In the genomic region with DNA sequence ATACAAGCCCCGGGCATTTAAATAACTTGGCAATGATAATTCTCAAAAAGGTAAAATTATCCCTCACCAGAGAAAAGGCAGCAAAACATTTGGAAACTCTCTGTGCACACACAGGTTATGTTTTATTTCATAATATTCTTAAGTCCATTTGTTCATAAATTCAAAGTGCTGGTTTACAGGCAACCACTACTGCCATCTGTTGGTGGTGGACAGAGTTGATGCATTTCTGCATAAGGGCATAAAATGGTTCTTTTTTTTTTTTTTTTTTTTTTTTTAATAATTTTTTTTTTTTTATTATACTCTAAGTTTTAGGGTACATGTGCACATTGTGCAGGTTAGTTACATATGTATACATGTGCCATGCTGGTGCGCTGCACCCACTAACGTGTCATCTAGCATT, we compare ENCODE assay signal across 10 cellular contexts. TPM values are rescaled to one million over a fixed set of nuclear protein-coding genes. Genes with fewer than 3 reads are reported as not detected.
DNase-seq lines count a peak whose midpoint lies in the region; ATAC-seq and TF ChIP-seq lines count a peak whose summit lies in the region.
"Had no signal": no experiment of that assay in that cellular context is flagged by ENCODE, and none has a peak within 500 bp of the region (broad histone marks: within the 10 kb centered on the region; RNA-seq: fewer than 3 reads in every experiment).

No MANE protein-coding gene starts in this region.

- TF ChIP-seq CTCF in DND-41 (IDR thresholded peaks at IDR 0.05; ENCODE audit: borderline replicate concordance, extremely low read depth, low read length, poor library complexity, severe bottlenecking) (peak; percentile 53), fibroblast of mammary gland (conservative IDR thresholded peaks at IDR 0.05; ENCODE audit: control insufficient read depth, insufficient read depth, low read depth, low read length) (peak; percentile 80)

- no peak overlapping the region for H3K9ac ChIP-seq in DND-41 (ENCODE audit: low read depth, low read length)

- no peaks in the 10 kb centered on the region for H3K27me3 ChIP-seq in DND-41 (ENCODE audit: insufficient read depth, low read length, poor library complexity)
- H3K27me3 ChIP-seq: pancreas, SJSA1 had no signal

- H3K36me3 ChIP-seq in DND-41 (ENCODE audit: insufficient read depth, low read length), result no peaks in the 10 kb centered on the region
- H3K36me3 ChIP-seq: pancreas, SJSA1 had no signal

- H3K79me2 ChIP-seq in DND-41 (ENCODE audit: insufficient read depth, low read length), result no peaks in the 10 kb centered on the region

- H4K20me1 ChIP-seq in DND-41 (ENCODE audit: insufficient read depth, low read length), result no peaks in the 10 kb centered on the region

- H2AFZ ChIP-seq in DND-41 (ENCODE audit: low read depth, low read length), result no peak overlapping the region

- no peak overlapping the region for H3K4me2 ChIP-seq in DND-41 (ENCODE audit: insufficient read depth, low read length)

- DNase-seq in DND-41 (peak; percentile 42), HT-29 (ENCODE audit: low spot score) (peak; percentile 25), fibroblast of mammary gland (ENCODE audit: low read depth) (peak; percentile 82), NCI-H1105 (lab: John Stamatoyannopoulos, UW) (no peak)
- peak; percentile 50 to 59 for DNase-seq in activated CD4-positive, alpha-beta T cell treated with anti-CD3 and anti-CD28 coated beads for 4 hours
- peak; percentile 77 for DNase-seq in stimulated activated CD4-positive, alpha-beta T cell treated with anti-CD3 and anti-CD28 coated beads, Interleukin-15, amount 100 ng/mL, for 24 hours

- H3K27ac ChIP-seq in DND-41 (ENCODE audit: low read length), result no peak overlapping the region
- H3K27ac ChIP-seq: pancreas, SJSA1 had no signal

- peaks cover 4% of the 10 kb centered on the region for H3K9me3 ChIP-seq in DND-41 (ENCODE audit: insufficient read depth, low read length, severe bottlenecking)
- H3K9me3 ChIP-seq: pancreas, SJSA1 had no signal

- ATAC-seq in DND-41 (ENCODE audit: insufficient read depth, low read depth), result no peak
- no peak for ATAC-seq in GM18502 (IDR thresholded peaks at IDR 0.05; ENCODE audit: poor library complexity, unreplicated experiment)
- no peak for ATAC-seq in HG02610 (IDR thresholded peaks at IDR 0.05; ENCODE audit: unreplicated experiment)

- H3K4me1 ChIP-seq in DND-41 (ENCODE audit: insufficient read depth, low read length), result no peaks in the 10 kb centered on the region
- H3K4me1 ChIP-seq: pancreas, SJSA1 had no signal

- no peak overlapping the region for H3K4me3 ChIP-seq in DND-41 (ENCODE audit: low read depth in 1 of 2, low read length in 2 of 2)
- no peak overlapping the region for H3K4me3 ChIP-seq in fibroblast of mammary gland (ENCODE audit: control insufficient read depth, low read depth, low read length)
- H3K4me3 ChIP-seq: pancreas, SJSA1 had no signal

RNA-seq across cellular contexts. Expression of a gene that starts 31.5 kb away (rescaled TPM):
- not detected in 2 replicates for total RNA-seq in HT-29 (2014; rRNA removed; shearing (Covaris generic))
- total RNA-seq: pancreas, SJSA1 had no signal
